Comparison of ENCODE assay signal across 15 cellular contexts in the genomic region with DNA sequence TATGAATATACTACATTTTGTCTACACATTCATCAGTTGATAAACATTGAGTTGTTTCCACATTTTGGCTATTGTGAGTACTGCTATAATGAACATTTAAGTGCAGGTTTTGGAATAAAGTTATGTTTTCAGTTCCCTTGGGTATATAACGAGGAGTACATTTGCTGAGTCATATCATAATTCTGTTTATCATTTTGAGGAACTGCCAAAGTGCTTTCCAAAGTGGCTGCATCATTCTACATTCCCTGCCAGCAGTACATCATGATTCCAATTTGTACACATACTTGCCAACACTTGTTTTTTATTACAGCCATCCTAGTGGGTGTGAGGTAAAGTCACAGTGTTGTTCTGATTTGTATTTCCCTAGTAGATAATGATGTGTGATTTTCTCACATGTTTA.
DNase-seq lines count a peak whose midpoint lies in the region; ATAC-seq and TF ChIP-seq lines count a peak whose summit lies in the region.
"Had no signal": no experiment of that assay in that cellular context is flagged by ENCODE, and none has a peak within 500 bp of the region (broad histone marks: within the 10 kb centered on the region; RNA-seq: fewer than 3 reads in every experiment).

No MANE protein-coding gene starts in this region.

- H3K4me1 Mint-ChIP-seq in activated T-helper 2 cell treated with anti-CD3 and anti-CD28 coated beads, Interferon-gamma antibody, Interleukin-2, Interleukin-4, amounts not matched to agents 10 μg/mL and 5 μg/mL and 100 μg/mL, durations not matched to agents 14 hours and 24 hours and 36 hours (ENCODE audit: low read depth): no peaks in the 10 kb centered on the region

- H3K36me3 ChIP-seq in body of pancreas (replicated peaks in 1 of 2; ENCODE audit: insufficient read depth in 1 of 2, low read depth in 2 of 2): no peaks in the 10 kb centered on the region
- H3K36me3 ChIP-seq: esophagus squamous epithelium, SJCRH30, uterus had no signal

- no peaks in the 10 kb centered on the region for H3K27me3 ChIP-seq in body of pancreas
- H3K27me3 ChIP-seq: esophagus squamous epithelium, SJCRH30, uterus had no signal

- DNase-seq in SKM-1 treated with dmso at 0.1 percent for 144 hours (lab: John Stamatoyannopoulos, UW; ENCODE audit: unreplicated experiment) (peak; percentile 42), inferior parietal cortex (ENCODE audit: extremely low spot score) (peak; percentile 48), body of pancreas (no peak), posterior vena cava (ENCODE audit: low spot score) (no peak)
- DNase-seq in activated T-helper 2 cell treated with anti-CD3 and anti-CD28 coated beads, Interferon-gamma antibody, Interleukin-2, Interleukin-4, amounts not matched to agents 10 μg/mL and 5 μg/mL and 100 μg/mL, durations not matched to agents 14 hours and 24 hours and 36 hours (ENCODE audit: low spot score): no peak
- DNase-seq: activated CD4-positive, alpha-beta T cell treated with anti-CD3 and anti-CD28 coated beads, Interleukin-2, amount 50 U/mL, for 48 hours; amygdala; esophagus squamous epithelium; H7; NCI-H2029; SJCRH30; uterus had no signal

- TF ChIP-seq POLR2A in body of pancreas (IDR thresholded peaks at IDR 0.05): no peak

- no peak overlapping the region for H3K27ac ChIP-seq in body of pancreas
- H3K27ac ChIP-seq: SJCRH30, uterus had no signal

- WGBS in body of pancreas, 2 donors: 16 to 19% methylated on average over 1 of the region's 1 CpG

- H3K4me3 Mint-ChIP-seq in activated T-helper 2 cell treated with anti-CD3 and anti-CD28 coated beads, Interferon-gamma antibody, Interleukin-2, Interleukin-4, amounts not matched to agents 10 μg/mL and 5 μg/mL and 100 μg/mL, durations not matched to agents 14 hours and 24 hours and 36 hours (ENCODE audit: low read depth): no peak overlapping the region

- H3K9me3 Mint-ChIP-seq in activated T-helper 2 cell treated with anti-CD3 and anti-CD28 coated beads, Interferon-gamma antibody, Interleukin-2, Interleukin-4, amounts not matched to agents 10 μg/mL and 5 μg/mL and 100 μg/mL, durations not matched to agents 14 hours and 24 hours and 36 hours: peaks cover 22% of the 10 kb centered on the region

- ATAC-seq in GM21447 (IDR thresholded peaks at IDR 0.05; ENCODE audit: unreplicated experiment) (peak; percentile 47), HG03469 (IDR thresholded peaks at IDR 0.05; ENCODE audit: unreplicated experiment) (peak; percentile 40), body of pancreas (no peak)

- no peak overlapping the region for H3K27ac Mint-ChIP-seq in activated T-helper 2 cell treated with anti-CD3 and anti-CD28 coated beads, Interferon-gamma antibody, Interleukin-2, Interleukin-4, amounts not matched to agents 10 μg/mL and 5 μg/mL and 100 μg/mL, durations not matched to agents 14 hours and 24 hours and 36 hours

- H3K9me3 ChIP-seq in body of pancreas: no peaks in the 10 kb centered on the region
- H3K9me3 ChIP-seq: esophagus squamous epithelium, SJCRH30, uterus had no signal

- H3K27me3 Mint-ChIP-seq in activated T-helper 2 cell treated with anti-CD3 and anti-CD28 coated beads, Interferon-gamma antibody, Interleukin-2, Interleukin-4, amounts not matched to agents 10 μg/mL and 5 μg/mL and 100 μg/mL, durations not matched to agents 14 hours and 24 hours and 36 hours (ENCODE audit: low read depth): no peaks in the 10 kb centered on the region

- H3K4me3 ChIP-seq in body of pancreas: no peak overlapping the region
- H3K4me3 ChIP-seq: esophagus squamous epithelium, lung, SJCRH30, uterus had no signal

- intact Hi-C loops in body of pancreas (cut with DNase I): no loop called here
- intact Hi-C loops in activated T-helper 2 cell treated with anti-CD3 and anti-CD28 coated beads, Interferon-gamma antibody, Interleukin-2, Interleukin-4, amounts not matched to agents 10 μg/mL and 5 μg/mL and 100 μg/mL, durations not matched to agents 14 hours and 24 hours and 36 hours (cut with micrococcal nuclease): no loop called here
- intact Hi-C loops in posterior vena cava (cut with DNase I): no loop called here

- H3K4me1 ChIP-seq in body of pancreas: no peaks in the 10 kb centered on the region
- H3K4me1 ChIP-seq: SJCRH30, uterus had no signal

- no peak for TF ChIP-seq CTCF in body of pancreas (IDR thresholded peaks at IDR 0.05)

- H3K36me3 Mint-ChIP-seq in activated T-helper 2 cell treated with anti-CD3 and anti-CD28 coated beads, Interferon-gamma antibody, Interleukin-2, Interleukin-4, amounts not matched to agents 10 μg/mL and 5 μg/mL and 100 μg/mL, durations not matched to agents 14 hours and 24 hours and 36 hours (ENCODE audit: low read depth): no peaks in the 10 kb centered on the region

Comparison
In these comparisons a context has a peak if more than half of its experiments do, and no peak if none do; other contexts are left out.
1. DNase-seq: peak in SKM-1 treated with dmso at 0.1 percent for 144 hours (single experiment) and inferior parietal cortex (single experiment); none in body of pancreas (0 of 4), activated T-helper 2 cell treated with anti-CD3 and anti-CD28 coated beads, Interferon-gamma antibody, Interleukin-2, Interleukin-4, amounts not matched to agents 10 μg/mL and 5 μg/mL and 100 μg/mL, durations not matched to agents 14 hours and 24 hours and 36 hours (single experiment) and posterior vena cava (single experiment).